ENCODE assay signal across 17 cellular contexts in genomic region chr18:35389095-35389618, GRCh38. TPM values are rescaled to one million over a fixed set of nuclear protein-coding genes. Genes with fewer than 3 reads are reported as not detected.
A peak's percentile ranks its signal among the peaks of the same experiment; 100 is the strongest.
DNase-seq lines count a peak whose midpoint lies in the region; ATAC-seq and TF ChIP-seq lines count a peak whose summit lies in the region.
"Had no signal": no experiment of that assay in that cellular context is flagged by ENCODE, and none has a peak within 500 bp of the region (broad histone marks: within the 10 kb centered on the region; RNA-seq: fewer than 3 reads in every experiment).

No MANE protein-coding gene starts in this region.

- no peak overlapping the region for H3K4me2 ChIP-seq in mammary epithelial cell (ENCODE audit: insufficient read depth, low read depth, low read length)
- H3K4me2 ChIP-seq: KMS-11 had no signal

- H3K27ac ChIP-seq in mammary epithelial cell (ENCODE audit: insufficient read depth, low read depth, low read length) (no peak overlapping the region), coronary artery (peak overlapping the region; percentile 56 to 83), vagina (peak overlapping the region; percentile 66)
- H3K27ac ChIP-seq: epithelial cell of prostate, KMS-11 had no signal

- TF ChIP-seq CTCF in MCF 10A (IDR thresholded peaks at IDR 0.05; ENCODE audit: unreplicated experiment) (no peak), mammary epithelial cell (conservative IDR thresholded peaks at IDR 0.05 in 1 of 2, IDR thresholded peaks at IDR 0.05 in 1 of 2; ENCODE audit: extremely low read depth in 1 of 2, insufficient read depth in 1 of 2, low read depth in 1 of 2, low read length in 2 of 2) (no peak), coronary artery (IDR thresholded peaks at IDR 0.05) (no peak), vagina (IDR thresholded peaks at IDR 0.05) (no peak)

- CTCF ChIA-PET in MCF 10A (lab: Yijun Ruan, JAX) (no interaction called here), mammary epithelial cell (lab: Charles Lee; ENCODE audit: low non-redundant PET) (interaction anchor here (0.7 kb wide), 1 partner anchor 155 kb away, joined by 5 read pairs; no protein-coding TSS in a partner anchor)

- H3K4me1 ChIP-seq in mammary epithelial cell (ENCODE audit: insufficient read depth, low read length) (no peaks in the 10 kb centered on the region), vagina (no peaks in the 10 kb centered on the region)

- H3K36me3 ChIP-seq in mammary epithelial cell (ENCODE audit: insufficient read depth, low read length) (no peaks in the 10 kb centered on the region), vagina (no peaks in the 10 kb centered on the region)
- H3K36me3 ChIP-seq: adrenal gland had no signal

- H3K9me3 Mint-ChIP-seq in MCF 10A (ENCODE audit: unreplicated experiment): peaks cover 7% of the 10 kb centered on the region
- no peaks in the 10 kb centered on the region for H3K9me3 Mint-ChIP-seq in activated T-helper 2 cell treated with anti-CD3 and anti-CD28 coated beads, Interferon-gamma antibody, Interleukin-2, Interleukin-4, amounts not matched to agents 10 μg/mL and 5 μg/mL and 100 μg/mL, durations not matched to agents 14 hours and 24 hours and 36 hours
- H3K9me3 Mint-ChIP-seq: activated CD8-positive, alpha-beta T cell treated with anti-CD3 and anti-CD28 coated beads for 36 hours had no signal

- dilution Hi-C loops in mammary epithelial cell (cut with HindIII; ENCODE audit: low sequenced_read_pairs): no loop called here

- H3K4me3 Mint-ChIP-seq in MCF 10A (ENCODE audit: unreplicated experiment): no peak overlapping the region
- no peak overlapping the region for H3K4me3 Mint-ChIP-seq in activated T-helper 2 cell treated with anti-CD3 and anti-CD28 coated beads, Interferon-gamma antibody, Interleukin-2, Interleukin-4, amounts not matched to agents 10 μg/mL and 5 μg/mL and 100 μg/mL, durations not matched to agents 14 hours and 24 hours and 36 hours (ENCODE audit: low read depth)
- H3K4me3 Mint-ChIP-seq: activated CD8-positive, alpha-beta T cell treated with anti-CD3 and anti-CD28 coated beads for 36 hours; T-helper 17 cell had no signal

- no peak for TF ChIP-seq POLR2A in vagina (IDR thresholded peaks at IDR 0.05)

- WGBS in mammary epithelial cell (ENCODE audit: low coverage, missing lambda C conversion rate): 71% methylated on average over 5 of the region's 5 CpGs

- DNase-seq in MCF 10A (ENCODE audit: unreplicated experiment) (peak; percentile 25), mammary epithelial cell (no peak), coronary artery (ENCODE audit: low spot score) (no peak), medulla oblongata (ENCODE audit: extremely low spot score) (peak; percentile 32), vagina (ENCODE audit: extremely low spot score in 2 of 2) (no peak)
- no peak for DNase-seq in activated T-helper 2 cell treated with anti-CD3 and anti-CD28 coated beads, Interferon-gamma antibody, Interleukin-2, Interleukin-4, amounts not matched to agents 10 μg/mL and 5 μg/mL and 100 μg/mL, durations not matched to agents 14 hours and 24 hours and 36 hours (ENCODE audit: low spot score)
- no peak for DNase-seq in stimulated activated CD4-positive, alpha-beta T cell treated with anti-CD3 and anti-CD28 coated beads, Interleukin-15, amount 100 ng/mL, for 24 hours
- DNase-seq: activated CD8-positive, alpha-beta T cell treated with anti-CD3 and anti-CD28 coated beads for 36 hours; adrenal gland; GDM1; GOT3; left colon; NK-92 treated with Interleukin-12 subunit alpha and Interleukin-12 subunit beta, amount 100 ng/mL, for 24 hours; T-helper 17 cell had no signal

- no peaks in the 10 kb centered on the region for H3K27me3 Mint-ChIP-seq in MCF 10A (ENCODE audit: insufficient read depth, unreplicated experiment)
- H3K27me3 Mint-ChIP-seq in activated T-helper 2 cell treated with anti-CD3 and anti-CD28 coated beads, Interferon-gamma antibody, Interleukin-2, Interleukin-4, amounts not matched to agents 10 μg/mL and 5 μg/mL and 100 μg/mL, durations not matched to agents 14 hours and 24 hours and 36 hours (ENCODE audit: low read depth): peaks cover 16% of the 10 kb centered on the region

- H3K27ac Mint-ChIP-seq in MCF 10A (ENCODE audit: low read depth, unreplicated experiment): no peak overlapping the region
- no peak overlapping the region for H3K27ac Mint-ChIP-seq in activated T-helper 2 cell treated with anti-CD3 and anti-CD28 coated beads, Interferon-gamma antibody, Interleukin-2, Interleukin-4, amounts not matched to agents 10 μg/mL and 5 μg/mL and 100 μg/mL, durations not matched to agents 14 hours and 24 hours and 36 hours
- H3K27ac Mint-ChIP-seq: activated CD8-positive, alpha-beta T cell treated with anti-CD3 and anti-CD28 coated beads for 36 hours; T-helper 17 cell had no signal

- in situ Hi-C loops in mammary epithelial cell (cut with MboI; ENCODE audit: low sequenced_read_pairs in 2 of 2): loop anchor here in 1 of 2 donors (25.0 kb wide), 1 partner anchor 348 kb away; no protein-coding TSS in a partner anchor

- no peak for ATAC-seq in GM21360 (IDR thresholded peaks at IDR 0.05; ENCODE audit: unreplicated experiment)
- ATAC-seq: activated CD8-positive, alpha-beta T cell treated with anti-CD3 and anti-CD28 coated beads for 36 hours; left colon; T-helper 17 cell had no signal

- H3K79me2 ChIP-seq in mammary epithelial cell (ENCODE audit: insufficient read depth, low read length): no peaks in the 10 kb centered on the region

- no peak overlapping the region for H2AFZ ChIP-seq in mammary epithelial cell (ENCODE audit: low read depth, low read length)

- H3K36me3 Mint-ChIP-seq in MCF 10A (ENCODE audit: insufficient read depth, unreplicated experiment): no peaks in the 10 kb centered on the region
- H3K36me3 Mint-ChIP-seq in activated T-helper 2 cell treated with anti-CD3 and anti-CD28 coated beads, Interferon-gamma antibody, Interleukin-2, Interleukin-4, amounts not matched to agents 10 μg/mL and 5 μg/mL and 100 μg/mL, durations not matched to agents 14 hours and 24 hours and 36 hours (ENCODE audit: low read depth): no peaks in the 10 kb centered on the region

- H4K20me1 ChIP-seq in mammary epithelial cell (ENCODE audit: insufficient read depth, low read length): no peaks in the 10 kb centered on the region

- H3K4me3 ChIP-seq in mammary epithelial cell (replicated peaks in 1 of 3; ENCODE audit: insufficient read depth in 1 of 3, low read depth in 2 of 3, low read length in 3 of 3) (no peak overlapping the region), coronary artery (peak overlapping the region; percentile 53), vagina (no peak overlapping the region)
- H3K4me3 ChIP-seq: adrenal gland had no signal

- intact Hi-C loops in MCF 10A (cut with micrococcal nuclease): loop anchor here (5.0 kb wide), 1 partner anchor 193 kb away; the partner anchor contains the start of gene GALNT1
- intact Hi-C loops in mammary epithelial cell (cut with micrococcal nuclease): loop anchor here (5.0 kb wide), 2 partner anchors 368 to 583 kb away; partner anchors contain the start of gene RMP24
- intact Hi-C loops in vagina (cut with DNase I): no loop called here
- intact Hi-C loops in activated T-helper 2 cell treated with anti-CD3 and anti-CD28 coated beads, Interferon-gamma antibody, Interleukin-2, Interleukin-4, amounts not matched to agents 10 μg/mL and 5 μg/mL and 100 μg/mL, durations not matched to agents 14 hours and 24 hours and 36 hours (cut with micrococcal nuclease): loop anchor here (5.0 to 10.0 kb wide), 2 partner anchors 157 to 566 kb away; no protein-coding TSS in a partner anchor

- BruUV-seq in MCF 10A (replicated peaks; lab: Mats Ljungman, UMichigan) (no TSS peak), mammary epithelial cell (replicated peaks; lab: Mats Ljungman, UMichigan) (no TSS peak)

- POLR2A ChIA-PET in MCF 10A (lab: Yijun Ruan, JAX): no interaction called here

- H3K4me1 Mint-ChIP-seq in MCF 10A (ENCODE audit: insufficient read depth, unreplicated experiment): peaks cover 9% of the 10 kb centered on the region
- H3K4me1 Mint-ChIP-seq in activated T-helper 2 cell treated with anti-CD3 and anti-CD28 coated beads, Interferon-gamma antibody, Interleukin-2, Interleukin-4, amounts not matched to agents 10 μg/mL and 5 μg/mL and 100 μg/mL, durations not matched to agents 14 hours and 24 hours and 36 hours (ENCODE audit: low read depth): peaks cover 5% of the 10 kb centered on the region

- H3K9me3 ChIP-seq in mammary epithelial cell (replicated peaks; ENCODE audit: insufficient read depth, low read length) (no peaks in the 10 kb centered on the region), vagina (no peaks in the 10 kb centered on the region)
- H3K9me3 ChIP-seq: adrenal gland had no signal

- H3K9ac ChIP-seq in mammary epithelial cell (ENCODE audit: insufficient read depth, low read length): no peak overlapping the region
- H3K9ac ChIP-seq: KMS-11 had no signal

- H3K27me3 ChIP-seq in mammary epithelial cell (ENCODE audit: insufficient read depth, low read length): no peaks in the 10 kb centered on the region
- H3K27me3 ChIP-seq in vagina: no peaks in the 10 kb centered on the region
- H3K27me3 ChIP-seq: adrenal gland had no signal

RNA-seq across cellular contexts. Expression of gene ZNF396, which starts 12.0 kb away (rescaled TPM):
- 1.2 and 2.0 TPM in 2 replicates for total RNA-seq in MCF 10A (2022)
- total RNA-seq in mammary epithelial cell: under 1 TPM; 0.12 to 0.50 TPM
- 0.09 TPM for polyA plus RNA-seq in mammary epithelial cell
- not detected for polyA minus RNA-seq in mammary epithelial cell
- total RNA-seq in vagina: 0.98 TPM
- 0.25 and 0.32 TPM in 2 replicates for total RNA-seq in activated T-helper 2 cell treated with anti-CD3 and anti-CD28 coated beads, Interferon-gamma antibody, Interleukin-2, Interleukin-4, amounts not matched to agents 10 μg/mL and 5 μg/mL and 100 μg/mL, durations not matched to agents 14 hours and 24 hours and 36 hours

RNA-seq across cellular contexts. Expression of gene ZNF24, which starts 44.9 kb away (rescaled TPM):
- total RNA-seq in MCF 10A (2022) (39.1 and 44.0 TPM in 2 replicates), mammary epithelial cell (10 to 100 TPM; 32.8 to 36.3 TPM), vagina (24.8 TPM)
- 9.8 TPM for polyA plus RNA-seq in mammary epithelial cell
- 57.2 TPM for polyA minus RNA-seq in mammary epithelial cell
- total RNA-seq in activated T-helper 2 cell treated with anti-CD3 and anti-CD28 coated beads, Interferon-gamma antibody, Interleukin-2, Interleukin-4, amounts not matched to agents 10 μg/mL and 5 μg/mL and 100 μg/mL, durations not matched to agents 14 hours and 24 hours and 36 hours: 46.0 and 51.5 TPM in 2 replicates

Comparison
In these comparisons a context has a peak if more than half of its experiments do, and no peak if none do; other contexts are left out.
1. DNase-seq: peak in MCF 10A (single experiment) and medulla oblongata (single experiment); none in mammary epithelial cell (single experiment), coronary artery (single experiment), vagina (0 of 2), activated T-helper 2 cell treated with anti-CD3 and anti-CD28 coated beads, Interferon-gamma antibody, Interleukin-2, Interleukin-4, amounts not matched to agents 10 μg/mL and 5 μg/mL and 100 μg/mL, durations not matched to agents 14 hours and 24 hours and 36 hours (single experiment) and stimulated activated CD4-positive, alpha-beta T cell treated with anti-CD3 and anti-CD28 coated beads, Interleukin-15, amount 100 ng/mL, for 24 hours (single experiment).